ENCODE assay signal across 33 cellular contexts in genomic region chr18:565562-566061, GRCh38. TPM values are rescaled to one million over a fixed set of nuclear protein-coding genes. Genes with fewer than 3 reads are reported as not detected.
"Had no signal": no experiment of that assay in that cellular context is flagged by ENCODE, and none has a peak within 500 bp of the region (broad histone marks: within the 10 kb centered on the region; RNA-seq: fewer than 3 reads in every experiment).

No MANE protein-coding gene starts in this region.

- H3K9me3 Mint-ChIP-seq: activated CD4-positive, alpha-beta T cell treated with anti-CD3 and anti-CD28 coated beads, Interleukin-2, amount 10 ng/mL, durations not matched to agents 7 days and 5 days; activated naive CD4-positive, alpha-beta T cell treated with anti-CD3 and anti-CD28 coated beads for 36 hours; activated naive CD4-positive, alpha-beta T cell treated with anti-CD3 and anti-CD28 coated beads, Interleukin-2, amount 50 U/mL, for 72 hours; activated T-cell treated with anti-CD3 and anti-CD28 coated beads, Interleukin-2, amount 50 U/mL, for 4 hours; activated T-helper 1 cell treated with anti-CD3 and anti-CD28 coated beads, Interleukin-12 subunit alpha, Interleukin-12 subunit beta, Interleukin-2, Interleukin-4 antibody, amounts not matched to agents 30 ng/mL and 10 ng/mL and 1 ng/mL, durations not matched to agents 14 hours and 24 hours and 36 hours had no signal

- H3K36me3 ChIP-seq: adrenal gland, Peyer's patch, WERI-Rb-1 had no signal

- H3K27ac Mint-ChIP-seq: activated CD4-positive, alpha-beta T cell treated with anti-CD3 and anti-CD28 coated beads, Interleukin-2, amount 10 ng/mL, durations not matched to agents 7 days and 5 days; activated CD8-positive, alpha-beta T cell treated with anti-CD3 and anti-CD28 coated beads, Interleukin-2, amount 10 ng/mL, durations not matched to agents 7 days and 5 days; activated naive CD4-positive, alpha-beta T cell treated with anti-CD3 and anti-CD28 coated beads for 36 hours; activated naive CD4-positive, alpha-beta T cell treated with anti-CD3 and anti-CD28 coated beads, Interleukin-2, amount 50 U/mL, for 72 hours; activated T-helper 1 cell treated with anti-CD3 and anti-CD28 coated beads, Interleukin-12 subunit alpha, Interleukin-12 subunit beta, Interleukin-2, Interleukin-4 antibody, amounts not matched to agents 30 ng/mL and 10 ng/mL and 1 ng/mL, durations not matched to agents 14 hours and 24 hours and 36 hours had no signal

- H3K4me1 Mint-ChIP-seq: activated CD4-positive, alpha-beta T cell treated with anti-CD3 and anti-CD28 coated beads, Interleukin-2, amount 10 ng/mL, durations not matched to agents 7 days and 5 days had no signal

- FAIRE-seq: bronchial epithelial cell had no signal

- H3K4me1 ChIP-seq: adrenal gland, Peyer's patch had no signal

- DNase-seq: activated CD4-positive, alpha-beta T cell treated with anti-CD3 and anti-CD28 coated beads, Interleukin-2, amount 10 ng/mL, durations not matched to agents 7 days and 5 days; activated CD4-positive, alpha-beta T cell treated with anti-CD3 and anti-CD28 coated beads, Interleukin-2, amount 50 U/mL, for 48 hours; activated CD4-positive, CD25-positive, alpha-beta regulatory T cell; activated CD8-positive, alpha-beta T cell treated with anti-CD3 and anti-CD28 coated beads, Interleukin-2, amount 10 ng/mL, durations not matched to agents 7 days and 5 days; activated gamma-delta T cell treated with Interleukin-2 at 50 U/mL for 16 hours; activated naive CD4-positive, alpha-beta T cell treated with anti-CD3 and anti-CD28 coated beads for 36 hours; activated T-cell treated with anti-CD3 and anti-CD28 coated beads, Interleukin-2, amount 50 U/mL, for 4 hours; caudate nucleus; Karpas-422; KBM-7; NCI-H1048; NCI-H1105 treated with DMSO at 0.1 percent for 48 hours; NCI-H1436 treated with DMSO at 0.1 percent for 48 hours; NCI-H1694 treated with DMSO at 0.1 percent for 48 hours; NCI-H2029; NCI-H345; NCI-H524 treated with DMSO at 0.1 percent for 48 hours; NK-92 treated with Interleukin-12 subunit alpha and Interleukin-12 subunit beta, amount 100 ng/mL, for 24 hours; PC-3; Peyer's patch; RPMI8226; SW 1271; T-helper 1 cell; T-helper 2 cell; T-helper 9 cell; WERI-Rb-1 had no signal

- H3K9me3 ChIP-seq: adrenal gland, Peyer's patch had no signal

- H3K27ac ChIP-seq: adrenal gland, Peyer's patch, WERI-Rb-1 had no signal

- H3K4me3 ChIP-seq: adrenal gland, Peyer's patch had no signal

- ATAC-seq: activated CD8-positive, alpha-beta T cell treated with anti-CD3 and anti-CD28 coated beads, Interleukin-2, amount 10 ng/mL, durations not matched to agents 7 days and 5 days; activated naive CD4-positive, alpha-beta T cell treated with anti-CD3 and anti-CD28 coated beads, Interleukin-2, amount 50 U/mL, for 72 hours; PC-3 had no signal

- H3K36me3 Mint-ChIP-seq: activated naive CD4-positive, alpha-beta T cell treated with anti-CD3 and anti-CD28 coated beads, Interleukin-2, amount 50 U/mL, for 72 hours; brain had no signal

- H3K27me3 ChIP-seq: adrenal gland, Peyer's patch had no signal

- H3K4me3 Mint-ChIP-seq: activated CD4-positive, alpha-beta T cell treated with anti-CD3 and anti-CD28 coated beads, Interleukin-2, amount 10 ng/mL, durations not matched to agents 7 days and 5 days; activated CD8-positive, alpha-beta T cell treated with anti-CD3 and anti-CD28 coated beads, Interleukin-2, amount 10 ng/mL, durations not matched to agents 7 days and 5 days; activated naive CD4-positive, alpha-beta T cell treated with anti-CD3 and anti-CD28 coated beads for 36 hours; activated T-cell treated with anti-CD3 and anti-CD28 coated beads, Interleukin-2, amount 50 U/mL, for 4 hours; activated T-helper 1 cell treated with anti-CD3 and anti-CD28 coated beads, Interleukin-12 subunit alpha, Interleukin-12 subunit beta, Interleukin-2, Interleukin-4 antibody, amounts not matched to agents 30 ng/mL and 10 ng/mL and 1 ng/mL, durations not matched to agents 14 hours and 24 hours and 36 hours; brain had no signal

RNA-seq across cellular contexts. Expression of gene CETN1, which starts 14.6 kb away (rescaled TPM):
- total RNA-seq: activated CD4-positive, alpha-beta T cell treated with anti-CD3 and anti-CD28 coated beads, Interleukin-2, amount 10 ng/mL, durations not matched to agents 7 days and 5 days; activated CD8-positive, alpha-beta T cell treated with anti-CD3 and anti-CD28 coated beads, Interleukin-2, amount 10 ng/mL, durations not matched to agents 7 days and 5 days; activated naive CD4-positive, alpha-beta T cell treated with anti-CD3 and anti-CD28 coated beads for 36 hours; activated naive CD4-positive, alpha-beta T cell treated with anti-CD3 and anti-CD28 coated beads, Interleukin-2, amount 50 U/mL, for 72 hours; activated T-cell treated with anti-CD3 and anti-CD28 coated beads, Interleukin-2, amount 50 U/mL, for 4 hours; activated T-helper 1 cell treated with anti-CD3 and anti-CD28 coated beads, Interleukin-12 subunit alpha, Interleukin-12 subunit beta, Interleukin-2, Interleukin-4 antibody, amounts not matched to agents 30 ng/mL and 10 ng/mL and 1 ng/mL, durations not matched to agents 14 hours and 24 hours and 36 hours; adrenal gland; bronchial epithelial cell; MCF 10A; NCI-H460; PC-3; Peyer's patch had no signal
- polyA plus RNA-seq: adrenal gland had no signal

RNA-seq across cellular contexts. Expression of gene CLUL1, which starts 31.2 kb away (rescaled TPM):
- total RNA-seq: activated CD4-positive, alpha-beta T cell treated with anti-CD3 and anti-CD28 coated beads, Interleukin-2, amount 10 ng/mL, durations not matched to agents 7 days and 5 days; activated CD8-positive, alpha-beta T cell treated with anti-CD3 and anti-CD28 coated beads, Interleukin-2, amount 10 ng/mL, durations not matched to agents 7 days and 5 days; activated naive CD4-positive, alpha-beta T cell treated with anti-CD3 and anti-CD28 coated beads for 36 hours; activated naive CD4-positive, alpha-beta T cell treated with anti-CD3 and anti-CD28 coated beads, Interleukin-2, amount 50 U/mL, for 72 hours; activated T-cell treated with anti-CD3 and anti-CD28 coated beads, Interleukin-2, amount 50 U/mL, for 4 hours; activated T-helper 1 cell treated with anti-CD3 and anti-CD28 coated beads, Interleukin-12 subunit alpha, Interleukin-12 subunit beta, Interleukin-2, Interleukin-4 antibody, amounts not matched to agents 30 ng/mL and 10 ng/mL and 1 ng/mL, durations not matched to agents 14 hours and 24 hours and 36 hours; bronchial epithelial cell; MCF 10A; NCI-H460; PC-3 had no signal
